21 cellular contexts compared by ENCODE assay signal in genomic region chr7:149003560-149004305, GRCh38.
"Had no signal": no experiment of that assay in that cellular context is flagged by ENCODE, and none has a peak within 500 bp of the region (broad histone marks: within the 10 kb centered on the region; RNA-seq: fewer than 3 reads in every experiment).

No MANE protein-coding gene starts in this region.

- H3K9me3 Mint-ChIP-seq: activated naive CD4-positive, alpha-beta T cell treated with anti-CD3 and anti-CD28 coated beads, Interleukin-2, amount 50 U/mL, for 72 hours; brain; central memory CD8-positive, alpha-beta T cell; naive thymus-derived CD4-positive, alpha-beta T cell had no signal

- H3K9me3 ChIP-seq: esophagus squamous epithelium, left lung, mucosa of descending colon, right atrium auricular region, transverse colon, vagina had no signal

- H3K27me3 ChIP-seq: esophagus squamous epithelium, left lung, right atrium auricular region, transverse colon, vagina had no signal

- H3K4me1 Mint-ChIP-seq: brain had no signal

- H3K4me3 ChIP-seq: coronary artery, esophagus squamous epithelium, left lung, mucosa of descending colon, right atrium auricular region, skin epidermis, transverse colon, vagina had no signal

- DNase-seq: activated CD4-positive, alpha-beta T cell treated with anti-CD3 and anti-CD28 coated beads, Interleukin-2, amount 50 U/mL, for 1 hour; activated CD4-positive, CD25-positive, alpha-beta regulatory T cell; amygdala; esophagus squamous epithelium; hypothalamus; kidney; mucosa of descending colon; naive thymus-derived CD4-positive, alpha-beta T cell; occipital lobe; stimulated activated CD4-positive, alpha-beta T cell treated with anti-CD3 and anti-CD28 coated beads, Interleukin-4, amount 100 ng/mL, for 24 hours; stimulated activated naive CD8-positive, alpha-beta T cell treated with anti-CD3 and anti-CD28 coated beads, Interleukin-15, Interleukin-2, amounts not matched to agents 100 U/mL and 50 U/mL, for 24 hours; transverse colon had no signal

- H3K4me1 ChIP-seq: right atrium auricular region, transverse colon, vagina had no signal

- H3K27ac Mint-ChIP-seq: brain, progenitor cell of endocrine pancreas had no signal

- ATAC-seq: activated naive CD4-positive, alpha-beta T cell treated with anti-CD3 and anti-CD28 coated beads, Interleukin-2, amount 50 U/mL, for 72 hours; left lung; mucosa of descending colon; naive thymus-derived CD4-positive, alpha-beta T cell; stimulated activated naive CD8-positive, alpha-beta T cell treated with anti-CD3 and anti-CD28 coated beads, Interleukin-15, Interleukin-2, amounts not matched to agents 100 U/mL and 50 U/mL, for 24 hours had no signal

- H3K4me3 Mint-ChIP-seq: brain; central memory CD8-positive, alpha-beta T cell; naive thymus-derived CD4-positive, alpha-beta T cell had no signal

- H3K27ac ChIP-seq: coronary artery, esophagus squamous epithelium, left lung, right atrium auricular region, skin epidermis, transverse colon, vagina had no signal
